In genomic region chr9:77601476-77602056, GRCh38 we compare ENCODE assay signal across 18 cellular contexts. TPM values are rescaled to one million over a fixed set of nuclear protein-coding genes. Genes with fewer than 3 reads are reported as not detected.
"Had no signal": no experiment of that assay in that cellular context is flagged by ENCODE, and none has a peak within 500 bp of the region (broad histone marks: within the 10 kb centered on the region; RNA-seq: fewer than 3 reads in every experiment).

No MANE protein-coding gene starts in this region.

- H3K9ac ChIP-seq: neural progenitor cell had no signal

- ATAC-seq: left lobe of liver, upper lobe of right lung had no signal

- H3K4me2 ChIP-seq: neural progenitor cell had no signal

- H3K27ac ChIP-seq: neural progenitor cell, ovary, sigmoid colon, stomach, thoracic aorta, upper lobe of right lung had no signal

- H3K36me3 ChIP-seq: neural progenitor cell, ovary, sigmoid colon, stomach, thoracic aorta, upper lobe of right lung had no signal

- H3K27me3 ChIP-seq: neural progenitor cell, ovary, sigmoid colon, stomach, upper lobe of right lung had no signal

- H3K4me3 ChIP-seq: neural progenitor cell, ovary, sigmoid colon, stomach, thoracic aorta, upper lobe of right lung had no signal

- H3K4me1 ChIP-seq: neural progenitor cell had no signal

- H3K9me3 ChIP-seq: ovary, sigmoid colon, stomach, thoracic aorta, upper lobe of right lung had no signal

- H2AFZ ChIP-seq: neural progenitor cell had no signal

- DNase-seq: activated CD4-positive, alpha-beta T cell treated with anti-CD3 and anti-CD28 coated beads, Interleukin-2, amount 50 U/mL, for 4 hours; activated CD4-positive, CD25-positive, alpha-beta regulatory T cell treated with anti-CD3 and anti-CD28 coated beads, Interleukin-2, amount 50 U/mL, for 72 hours; activated naive CD4-positive, alpha-beta T cell; activated naive CD8-positive, alpha-beta T cell treated with anti-CD3 and anti-CD28 coated beads, Interleukin-2, amount 10 ng/mL, durations not matched to agents 7 days and 5 days; activated T-cell treated with anti-CD3 and anti-CD28 coated beads for 4 hours; cortex of kidney; effector memory CD4-positive, alpha-beta T cell; foreskin melanocyte; head of caudate nucleus; ovary; sigmoid colon; stimulated activated CD4-positive, alpha-beta T cell treated with anti-CD3 and anti-CD28 coated beads, Interleukin-1b, Interleukin-23, amount 100 ng/mL, for 48 hours; stomach; T1000; upper lobe of right lung had no signal

RNA-seq across cellular contexts. Expression of gene GNA14, which starts 46.6 kb away (rescaled TPM):
- total RNA-seq: activated naive CD8-positive, alpha-beta T cell treated with anti-CD3 and anti-CD28 coated beads, Interleukin-2, amount 10 ng/mL, durations not matched to agents 7 days and 5 days had no signal
